In genomic region chr1:68801440-68801839, GRCh38 we compare ENCODE assay signal across 7 cellular contexts.
"Had no signal": no experiment of that assay in that cellular context is flagged by ENCODE, and none has a peak within 500 bp of the region (broad histone marks: within the 10 kb centered on the region; RNA-seq: fewer than 3 reads in every experiment).

No MANE protein-coding gene starts in this region.

- ATAC-seq: K562 had no signal

- FAIRE-seq: HTR-8/SVneo, K562 had no signal

- H3K4me2 ChIP-seq: KMS-11 had no signal

- H3K4me3 ChIP-seq: K562 had no signal

- H3K9ac ChIP-seq: KMS-11 had no signal

- DNase-seq: IMR-90, KBM-7, KG1 had no signal

- H3K27ac ChIP-seq: HL-60, KMS-11 had no signal
